8 cellular contexts compared by ENCODE assay signal in genomic region chr6:29647927-29648642, GRCh38. TPM values are rescaled to one million over a fixed set of nuclear protein-coding genes. Genes with fewer than 3 reads are reported as not detected.
DNase-seq lines count a peak whose midpoint lies in the region; ATAC-seq and TF ChIP-seq lines count a peak whose summit lies in the region.

No MANE protein-coding gene starts in this region.

- TF ChIP-seq POLR2A in esophagus muscularis mucosa (IDR thresholded peaks at IDR 0.05; ENCODE audit: low read depth), result no peak
- no peak for TF ChIP-seq POLR2A in tibial nerve (IDR thresholded peaks at IDR 0.05)

- TF ChIP-seq EP300 in esophagus muscularis mucosa (IDR thresholded peaks at IDR 0.05) (no peak), tibial nerve (IDR thresholded peaks at IDR 0.05) (no peak)

- H3K27me3 ChIP-seq in esophagus muscularis mucosa (no peaks in the 10 kb centered on the region), tibial nerve (no peaks in the 10 kb centered on the region)

- ATAC-seq in HG02759 (IDR thresholded peaks at IDR 0.05; ENCODE audit: unreplicated experiment), result no peak

- intact Hi-C loops in esophagus muscularis mucosa (cut with DNase I), result no loop called here

- TF ChIP-seq CTCF in 22Rv1 (IDR thresholded peaks at IDR 0.05) (peak; percentile 65), GM12864 (IDR thresholded peaks at IDR 0.05; ENCODE audit: low read depth, low read length, missing control alignments) (peak; percentile 54), esophagus muscularis mucosa (IDR thresholded peaks at IDR 0.05) (peak; percentile 27 to 60 (median 38)), tibial nerve (IDR thresholded peaks at IDR 0.05) (peak in 3 of 5 experiments; percentile 17 to 43 (median 27))

- H3K27ac ChIP-seq in 22Rv1 (no peak overlapping the region), esophagus muscularis mucosa (replicated peaks in 1 of 4) (no peak overlapping the region), tibial nerve (no peak overlapping the region)

- H3K4me3 ChIP-seq in GM12864 (ENCODE audit: low read depth, low read length) (no peak overlapping the region), esophagus muscularis mucosa (no peak overlapping the region), tibial nerve (no peak overlapping the region)

- no peaks in the 10 kb centered on the region for H3K9me3 ChIP-seq in esophagus muscularis mucosa
- no peaks in the 10 kb centered on the region for H3K9me3 ChIP-seq in tibial nerve

- H3K4me1 ChIP-seq in esophagus muscularis mucosa, result peaks cover 4 to 15% (median 11%) of the 10 kb centered on the region in 4 donors
- peaks cover 0 to 11% (median 3%) of the 10 kb centered on the region in 4 donors for H3K4me1 ChIP-seq in tibial nerve

- DNase-seq in GM12864 (ENCODE audit: low read depth), result no peak
- DNase-seq in NCI-H82 (lab: John Stamatoyannopoulos, UW), result peak; percentile 64
- no peak for DNase-seq in esophagus muscularis mucosa (ENCODE audit: extremely low spot score)
- DNase-seq in tibial nerve (ENCODE audit: low spot score in 2 of 2), result no peak
- DNase-seq in activated gamma-delta T cell (lab: John Stamatoyannopoulos, UW), result no peak
- DNase-seq in SK-N-DZ (ENCODE audit: low spot score), result no peak

- H3K36me3 ChIP-seq in esophagus muscularis mucosa, result no peaks in the 10 kb centered on the region
- no peaks in the 10 kb centered on the region for H3K36me3 ChIP-seq in tibial nerve

- WGBS in esophagus muscularis mucosa, result 89% methylated on average over 23 of the region's 23 CpGs
- 86 to 90% methylated on average over 23 of the region's 23 CpGs for WGBS in tibial nerve, 2 donors

RNA-seq across cellular contexts. Expression of gene MOG, which starts 8.8 kb away (rescaled TPM):
- not detected for total RNA-seq in esophagus muscularis mucosa
- total RNA-seq in tibial nerve, result not detected
- not detected in 2 replicates for polyA plus RNA-seq in SK-N-DZ (2014; cell fraction: cytosol; rRNA removed)
- polyA plus RNA-seq in SK-N-DZ (2014; cell fraction: nucleus; rRNA removed), result not detected in 2 replicates

RNA-seq across cellular contexts. Expression of gene GABBR1, which starts 15.1 kb away (rescaled TPM):
- total RNA-seq in esophagus muscularis mucosa (10 to 100 TPM; 30.6 to 47.8 (median 40.6) TPM), tibial nerve (10 to 100 TPM; 55.3 to 89.6 (median 70.5) TPM)
- 8.3 and 10.0 TPM in 2 replicates for polyA plus RNA-seq in SK-N-DZ (2014; cell fraction: cytosol; rRNA removed)
- 73.7 and 120 TPM in 2 replicates for polyA plus RNA-seq in SK-N-DZ (2014; cell fraction: nucleus; rRNA removed)

RNA-seq across cellular contexts. Expression of gene ZFP57, which starts 32.9 kb away (rescaled TPM):
- total RNA-seq in esophagus muscularis mucosa (1 to 10 TPM in 2 of 4 donors, under 1 TPM in 1, not detected in 1; 0.23 to 6.2 (median 1.2) TPM), tibial nerve (under 1 TPM in 1 of 4 donors, not detected in 3; 0.66 TPM)
- polyA plus RNA-seq in SK-N-DZ (2014; cell fraction: cytosol; rRNA removed), result not detected in 2 replicates
- polyA plus RNA-seq in SK-N-DZ (2014; cell fraction: nucleus; rRNA removed), result not detected in 2 replicates
